Comparison of ENCODE assay signal across 21 cellular contexts in the genomic region with DNA sequence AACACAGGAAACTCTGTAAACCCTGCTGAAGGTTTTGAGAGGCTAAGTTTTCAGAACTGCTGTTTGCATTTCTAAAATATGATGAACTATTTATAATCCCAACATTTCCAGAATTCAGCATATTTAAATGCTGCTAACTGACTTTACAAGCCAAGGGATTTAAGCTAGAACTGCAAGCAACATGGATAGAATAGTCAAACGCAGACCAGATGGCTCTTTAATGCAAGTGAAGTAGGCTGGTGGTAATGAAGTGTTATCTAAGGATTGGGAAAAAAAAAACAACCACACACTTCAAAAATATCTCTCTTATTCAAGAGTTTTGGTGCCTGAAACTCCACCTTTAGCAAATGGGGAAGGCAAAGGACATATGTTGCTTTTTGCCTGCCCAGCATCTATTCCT. TPM values are rescaled to one million over a fixed set of nuclear protein-coding genes. Genes with fewer than 3 reads are reported as not detected.
DNase-seq lines count a peak whose midpoint lies in the region; ATAC-seq and TF ChIP-seq lines count a peak whose summit lies in the region.
"Had no signal": no experiment of that assay in that cellular context is flagged by ENCODE, and none has a peak within 500 bp of the region (broad histone marks: within the 10 kb centered on the region; RNA-seq: fewer than 3 reads in every experiment).

No MANE protein-coding gene starts in this region.

- no peak overlapping the region for H2BK5ac ChIP-seq in mesenchymal stem cell (ENCODE audit: low read depth, low read length, poor library complexity, severe bottlenecking)

- WGBS in mesenchymal stem cell: no CpG with 5 or more reads among the region's 1 CpG
- WGBS in adrenal gland, 4 donors: 67 to 78% (median 74%) methylated on average over 1 of the region's 1 CpG

- H2BK120ac ChIP-seq in mesenchymal stem cell (ENCODE audit: low read depth, low read length): no peak overlapping the region

- TF ChIP-seq CTCF in WERI-Rb-1 (IDR thresholded peaks at IDR 0.05; ENCODE audit: low read depth, low read length) (no peak), adrenal gland (IDR thresholded peaks at IDR 0.05) (no peak)

- H3K4me3 ChIP-seq in WERI-Rb-1 (ENCODE audit: low read depth, low read length): no peak overlapping the region
- H3K4me3 ChIP-seq in mesenchymal stem cell (ENCODE audit: insufficient read depth in 1 of 2, low read depth in 1 of 2, low read length in 2 of 2): no peak overlapping the region
- H3K4me3 ChIP-seq in adrenal gland: no peak overlapping the region
- no peak overlapping the region for H3K4me3 ChIP-seq in SJCRH30
- H3K4me3 ChIP-seq: BLaER1 had no signal

- no peaks in the 10 kb centered on the region for H3K36me3 ChIP-seq in WERI-Rb-1
- H3K36me3 ChIP-seq in mesenchymal stem cell (ENCODE audit: control insufficient read depth in 1 of 2, insufficient read depth in 2 of 2, low read depth in 1 of 2, low read length in 2 of 2): no peaks in the 10 kb centered on the region
- no peaks in the 10 kb centered on the region for H3K36me3 ChIP-seq in adrenal gland (replicated peaks in 1 of 2)
- H3K36me3 ChIP-seq in SJCRH30: no peaks in the 10 kb centered on the region
- H3K36me3 ChIP-seq: BLaER1 had no signal

- H2BK15ac ChIP-seq in mesenchymal stem cell (ENCODE audit: low read depth, poor library complexity, severe bottlenecking): no peak overlapping the region

- no peak overlapping the region for H3K18ac ChIP-seq in mesenchymal stem cell (ENCODE audit: low read depth in 1 of 2, low read length in 2 of 2)

- H3K27ac ChIP-seq in WERI-Rb-1 (peak overlapping the region; percentile 69), mesenchymal stem cell (ENCODE audit: low read length, poor library complexity, severe bottlenecking) (no peak overlapping the region), adrenal gland (no peak overlapping the region), SJCRH30 (no peak overlapping the region)
- H3K27ac ChIP-seq: BLaER1 had no signal

- intact Hi-C loops in adrenal gland (cut with DNase I): no loop called here

- no peak for ATAC-seq in HG02884 (IDR thresholded peaks at IDR 0.05; ENCODE audit: unreplicated experiment)
- ATAC-seq: CD8-positive, alpha-beta T cell had no signal

- H3K27me3 ChIP-seq in WERI-Rb-1 (ENCODE audit: insufficient read depth, low read depth, severe bottlenecking) (no peaks in the 10 kb centered on the region), mesenchymal stem cell (ENCODE audit: control insufficient read depth in 1 of 2, insufficient read depth in 1 of 2, low read length in 2 of 2) (no peaks in the 10 kb centered on the region), adrenal gland (no peaks in the 10 kb centered on the region), SJCRH30 (no peaks in the 10 kb centered on the region)
- H3K27me3 ChIP-seq: BLaER1 had no signal

- H3K4me2 ChIP-seq in mesenchymal stem cell (ENCODE audit: low read length, poor library complexity, severe bottlenecking): no peak overlapping the region
- H3K4me2 ChIP-seq: BLaER1 had no signal

- no peak for TF ChIP-seq POLR2A in adrenal gland (IDR thresholded peaks at IDR 0.05)

- no peak overlapping the region for H4K91ac ChIP-seq in mesenchymal stem cell (ENCODE audit: low read length)

- H2AFZ ChIP-seq in mesenchymal stem cell (ENCODE audit: low read depth, low read length): no peak overlapping the region

- H3K79me1 ChIP-seq in mesenchymal stem cell (replicated peaks; ENCODE audit: low read length, poor library complexity, severe bottlenecking): no peaks in the 10 kb centered on the region

- H3K9me3 ChIP-seq in WERI-Rb-1 (ENCODE audit: severe bottlenecking): no peaks in the 10 kb centered on the region
- no peaks in the 10 kb centered on the region for H3K9me3 ChIP-seq in mesenchymal stem cell (ENCODE audit: control insufficient read depth, low read length)
- no peaks in the 10 kb centered on the region for H3K9me3 ChIP-seq in adrenal gland (replicated peaks in 1 of 3)
- no peaks in the 10 kb centered on the region for H3K9me3 ChIP-seq in SJCRH30 (replicated peaks)
- H3K9me3 ChIP-seq: BLaER1 had no signal

- no peak overlapping the region for H3K14ac ChIP-seq in mesenchymal stem cell (ENCODE audit: low read length in 2 of 2)

- peak; percentile 44 for DNase-seq in DMS79 (lab: John Stamatoyannopoulos, UW)
- peak; percentile 59 for DNase-seq in NCI-H446 treated with DMSO at 0.1 percent for 48 hours (lab: John Stamatoyannopoulos, UW)
- no peak for DNase-seq in WERI-Rb-1
- peak; percentile 25 for DNase-seq in mesenchymal stem cell
- no peak for DNase-seq in adrenal gland
- no peak for DNase-seq in foreskin melanocyte
- no peak for DNase-seq in SJCRH30
- DNase-seq: CD8-positive, alpha-beta T cell; EL; GOT3; Karpas-422; MM.1S; NCI-H1105 treated with DMSO at 0.1 percent for 48 hours; NCI-H187; NCI-H2227 treated with DMSO at 0.1 percent for 48 hours; NCI-H526 treated with DMSO at 0.1 percent for 48 hours; NK-92 treated with Interleukin-12 subunit alpha and Interleukin-12 subunit beta, amount 100 ng/mL, for 24 hours; SHP77 treated with DMSO at 0.1 percent for 48 hours; T-helper 9 cell had no signal

- no peak overlapping the region for H2AK5ac ChIP-seq in mesenchymal stem cell (ENCODE audit: low read length, severe bottlenecking)

- H3K4me1 ChIP-seq in mesenchymal stem cell (ENCODE audit: control insufficient read depth, insufficient read depth, low read depth, low read length) (no peaks in the 10 kb centered on the region), adrenal gland (replicated peaks in 1 of 2) (no peaks in the 10 kb centered on the region), SJCRH30 (no peaks in the 10 kb centered on the region)
- H3K4me1 ChIP-seq: BLaER1 had no signal

- H2BK12ac ChIP-seq in mesenchymal stem cell (ENCODE audit: low read length in 2 of 2): no peak overlapping the region

- H3K4ac ChIP-seq in mesenchymal stem cell (ENCODE audit: low read depth in 1 of 2, low read length in 2 of 2): no peak overlapping the region

- H3K23ac ChIP-seq in mesenchymal stem cell (ENCODE audit: low read length in 2 of 2): no peak overlapping the region

- H4K8ac ChIP-seq in mesenchymal stem cell (ENCODE audit: low read length): no peak overlapping the region

- no peak overlapping the region for H3K9ac ChIP-seq in mesenchymal stem cell (ENCODE audit: low read length)
- H3K9ac ChIP-seq: BLaER1 had no signal

RNA-seq across cellular contexts. Expression of a gene that starts 20.8 kb away (rescaled TPM):
- polyA plus RNA-seq in mesenchymal stem cell (2013, experiment 1 of 2): 5.5 TPM
- polyA plus RNA-seq in mesenchymal stem cell (2013, experiment 2 of 2): 5.8 TPM
- 1 to 10 TPM; 2.1 to 5.8 (median 4.1) TPM for total RNA-seq in adrenal gland
- 10 to 100 TPM in 1 of 3 donors, 1 to 10 TPM in 2; 1.3 to 10.0 (median 2.5) TPM for polyA plus RNA-seq in adrenal gland
- total RNA-seq in SJCRH30 (2014; rRNA removed; shearing (Covaris generic)): 23.9 and 27.2 TPM in 2 replicates

Comparison
In these comparisons a context has a peak if more than half of its experiments do, and no peak if none do; other contexts are left out.
1. DNase-seq: peak in DMS79 (single experiment), NCI-H446 treated with DMSO at 0.1 percent for 48 hours (single experiment) and mesenchymal stem cell (single experiment); none in WERI-Rb-1 (single experiment), adrenal gland (0 of 7), foreskin melanocyte (single experiment) and SJCRH30 (0 of 2).